In the genomic region with DNA sequence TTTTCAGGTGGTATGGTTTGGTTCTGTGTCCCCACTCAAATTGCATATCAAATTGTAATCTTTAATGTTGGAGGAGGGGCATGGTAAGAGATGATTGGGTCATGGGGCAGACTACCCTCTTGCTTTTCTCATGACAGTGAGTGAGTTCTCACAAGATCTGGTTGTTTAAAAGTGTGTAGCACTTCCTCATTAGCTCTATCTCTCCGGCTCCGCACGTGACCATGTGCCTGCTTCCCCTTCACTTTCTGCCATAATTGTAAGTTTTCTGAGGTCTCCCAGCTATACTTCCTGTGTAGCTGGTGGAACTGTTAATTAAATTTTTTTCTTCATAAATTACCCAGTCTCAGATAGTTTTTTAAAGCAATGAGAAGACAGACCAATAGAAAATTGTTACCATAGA, we compare ENCODE assay signal across 15 cellular contexts.
DNase-seq lines count a peak whose midpoint lies in the region; ATAC-seq, FAIRE-seq and TF ChIP-seq lines count a peak whose summit lies in the region.
"Had no signal": no experiment of that assay in that cellular context is flagged by ENCODE, and none has a peak within 500 bp of the region (broad histone marks: within the 10 kb centered on the region; RNA-seq: fewer than 3 reads in every experiment).

No MANE protein-coding gene starts in this region.

- TF ChIP-seq CTCF in pancreas (IDR thresholded peaks at IDR 0.05) = no peak

- no peaks in the 10 kb centered on the region for H3K9me3 ChIP-seq in pancreas
- H3K9me3 ChIP-seq: prostate gland, upper lobe of right lung had no signal

- DNase-seq in OCI-M1 (lab: John Stamatoyannopoulos, UW) (peak; percentile 46), NCI-H1048 (lab: John Stamatoyannopoulos, UW) (no peak), occipital lobe (lab: John Stamatoyannopoulos, UW) (no peak), HCEC 1CT (no peak), pancreas (no peak)
- DNase-seq: caudate nucleus; NCI-H524 treated with DMSO at 0.1 percent for 48 hours; SHP77; stimulated activated CD8-positive, alpha-beta memory T cell treated with anti-CD3 and anti-CD28 coated beads, Interleukin-4, amount 100 ng/mL, for 48 hours; upper lobe of right lung had no signal

- H3K4me3 ChIP-seq in pancreas = no peak overlapping the region
- H3K4me3 ChIP-seq: prostate gland, upper lobe of right lung had no signal

- intact Hi-C loops in pancreas (cut with DNase I) = no loop called here

- FAIRE-seq in pancreas (lab: Jason Lieb, UNC) = no peak
- FAIRE-seq: keratinocyte had no signal

- no peak overlapping the region for H3K27ac ChIP-seq in pancreas
- H3K27ac ChIP-seq: prostate gland, upper lobe of right lung had no signal

- H3K36me3 ChIP-seq in pancreas = no peaks in the 10 kb centered on the region
- H3K36me3 ChIP-seq: prostate gland, upper lobe of right lung had no signal

- no peaks in the 10 kb centered on the region for H3K4me1 ChIP-seq in pancreas
- H3K4me1 ChIP-seq: prostate gland, upper lobe of right lung had no signal

- 67 to 73% methylated on average over 3 of the region's 3 CpGs for WGBS in pancreas, 2 donors

- no peaks in the 10 kb centered on the region for H3K27me3 ChIP-seq in pancreas
- H3K27me3 ChIP-seq: upper lobe of right lung had no signal

- peak; percentile 71 for ATAC-seq in GM18505 (IDR thresholded peaks at IDR 0.05; ENCODE audit: unreplicated experiment)
- ATAC-seq in GM21515 (IDR thresholded peaks at IDR 0.05; ENCODE audit: unreplicated experiment) = peak; percentile 54
- peak; percentile 60 for ATAC-seq in HG03378 (IDR thresholded peaks at IDR 0.05; ENCODE audit: unreplicated experiment)
- ATAC-seq in pancreas = no peak
- ATAC-seq: upper lobe of right lung had no signal

- TF ChIP-seq POLR2A in GM18505 (IDR thresholded peaks at IDR 0.05; ENCODE audit: borderline replicate concordance, extremely low read depth, insufficient read depth, insufficient read length) = no peak

Comparison
In these comparisons a context has a peak if more than half of its experiments do, and no peak if none do; other contexts are left out.
1. ATAC-seq: peak in GM18505 (single experiment), GM21515 (single experiment) and HG03378 (single experiment); none in pancreas (0 of 4).